ENCODE assay signal across 21 cellular contexts in genomic region chr11:100404907-100405306, GRCh38.
DNase-seq lines count a peak whose midpoint lies in the region; ATAC-seq and TF ChIP-seq lines count a peak whose summit lies in the region.
"Had no signal": no experiment of that assay in that cellular context is flagged by ENCODE, and none has a peak within 500 bp of the region (broad histone marks: within the 10 kb centered on the region; RNA-seq: fewer than 3 reads in every experiment).

No MANE protein-coding gene starts in this region.

- H4K8ac ChIP-seq in IMR-90 (ENCODE audit: low read depth in 2 of 2, low read length in 2 of 2) (peak overlapping the region; percentile 65 to 92; a peak in 3 of 4 replicates), mesendoderm (ENCODE audit: low read depth, low read length) (no peak overlapping the region)

- H3K79me2 ChIP-seq in mesendoderm (ENCODE audit: control insufficient read depth, insufficient read depth, low read length) = no peaks in the 10 kb centered on the region

- no peak for TF ChIP-seq CTCF in IMR-90 (conservative IDR thresholded peaks at IDR 0.05; ENCODE audit: low read depth, low read length)

- H3K23ac ChIP-seq in IMR-90 (ENCODE audit: low read depth, low read length) (peak overlapping the region; percentile 91; the same call in 1 of the 2 replicates), mesendoderm (ENCODE audit: low read length) (no peak overlapping the region)

- H3K4me1 ChIP-seq in IMR-90 (ENCODE audit: control insufficient read depth, insufficient read depth, low read length) (peaks cover 13% of the 10 kb centered on the region), mesendoderm (ENCODE audit: control insufficient read depth, low read depth, low read length) (peaks cover 3% of the 10 kb centered on the region)
- H3K4me1 ChIP-seq: SJCRH30 had no signal

- no peak for TF ChIP-seq POLR2A in IMR-90 (IDR thresholded peaks at IDR 0.05; ENCODE audit: low read depth, low read length)

- no peak for TF ChIP-seq RAD21 in IMR-90 (IDR thresholded peaks at IDR 0.05; ENCODE audit: low read length)

- no peaks in the 10 kb centered on the region for H4K20me1 ChIP-seq in IMR-90 (ENCODE audit: insufficient read depth, low read length)

- H2BK5ac ChIP-seq in IMR-90 (ENCODE audit: low read depth, low read length, poor library complexity, severe bottlenecking) (peak overlapping the region; percentile 97), mesendoderm (ENCODE audit: low read length) (peak overlapping the region; percentile 38)

- in situ Hi-C loops in IMR-90 (cut with MboI; ENCODE audit: low sequenced_read_pairs) = no loop called here
- in situ Hi-C loops in SK-MEL-5 (cut with HindIII; ENCODE audit: low pct_unique_long_range_greater_than_20kb, low sequenced_read_pairs) = no loop called here

- H3K9ac ChIP-seq in IMR-90 (ENCODE audit: low read depth, low read length) (no peak overlapping the region), mesendoderm (ENCODE audit: low read length) (no peak overlapping the region)

- H3K79me1 ChIP-seq in IMR-90 (ENCODE audit: low read depth in 1 of 2, low read length in 2 of 2) = no peaks in the 10 kb centered on the region
- H3K79me1 ChIP-seq in mesendoderm (ENCODE audit: low read length) = no peaks in the 10 kb centered on the region

- H3K4ac ChIP-seq in IMR-90 (ENCODE audit: low read depth, low read length) (peak overlapping the region; percentile 91), mesendoderm (ENCODE audit: low read depth, low read length) (no peak overlapping the region)

- intact Hi-C loops in IMR-90 (cut with micrococcal nuclease) = no loop called here

- H3K56ac ChIP-seq in IMR-90 (ENCODE audit: extremely low read depth, insufficient read depth, low read length) (peak overlapping the region; percentile 84; the same call in 1 of the 2 replicates), mesendoderm (ENCODE audit: low read length) (peak overlapping the region; percentile 3)

- H3K36me3 ChIP-seq in IMR-90 (ENCODE audit: control insufficient read depth, insufficient read depth, low read length) = no peaks in the 10 kb centered on the region
- H3K36me3 ChIP-seq in mesendoderm (ENCODE audit: control insufficient read depth, insufficient read depth, low read length) = no peaks in the 10 kb centered on the region
- H3K36me3 ChIP-seq: SJCRH30 had no signal

- peak overlapping the region; percentile 95 for H4K91ac ChIP-seq in IMR-90 (ENCODE audit: insufficient read depth, low read depth, low read length)

- WGBS in IMR-90 (ENCODE audit: extremely low coverage in 2 of 2, insufficient read length in 1 of 2), 2 experiments = 88% methylated on average over 7 of the region's 10 CpGs; no CpG with 5 or more reads in 1 of the 2 experiments
- no CpG with 5 or more reads among the region's 10 CpGs for WGBS in mesendoderm (ENCODE audit: extremely low coverage, insufficient coverage, low lambda C conversion rate)

- no peaks in the 10 kb centered on the region for H3K4me1 Mint-ChIP-seq in effector memory CD8-positive, alpha-beta T cell (ENCODE audit: low read depth in 2 of 2)
- no peaks in the 10 kb centered on the region for H3K4me1 Mint-ChIP-seq in T-helper 2 cell treated with Interferon-gamma antibody and Interleukin-4, amounts not matched to agents 5 μg/mL and 100 μg/mL, for 36 hours (ENCODE audit: low read depth)
- H3K4me1 Mint-ChIP-seq: CD4-positive, CD25-positive, alpha-beta regulatory T cell had no signal

- H3K4me2 ChIP-seq in IMR-90 (ENCODE audit: low read depth, low read length) (no peak overlapping the region), mesendoderm (ENCODE audit: low read length) (no peak overlapping the region)

- no TSS peak for BruUV-seq in IMR-90 (replicated peaks; lab: Mats Ljungman, UMichigan)

- dilution Hi-C loops in IMR-90 (cut with HindIII; ENCODE audit: low sequenced_read_pairs, unreplicated experiment) = no loop called here

- DNase-seq in IMR-90 = no peak
- peak; percentile 1 for DNase-seq in SK-MEL-5 (ENCODE audit: low read depth, low spot score)
- DNase-seq in mesendoderm = peak; percentile 23
- no peak for DNase-seq in NCI-H1048 (lab: John Stamatoyannopoulos, UW)
- DNase-seq in effector memory CD8-positive, alpha-beta T cell = no peak
- no peak for DNase-seq in activated CD4-positive, alpha-beta T cell treated with anti-CD3 and anti-CD28 coated beads for 1 hour
- no peak for DNase-seq in T-helper 2 cell treated with Interferon-gamma antibody and Interleukin-4, amounts not matched to agents 5 μg/mL and 100 μg/mL, for 36 hours (ENCODE audit: low spot score)
- DNase-seq: CD4-positive, CD25-positive, alpha-beta regulatory T cell; DND-41; HCEC 1CT; KBM-7; NCI-H1092 treated with DMSO at 0.1 percent for 48 hours; NCI-H146; NCI-H2029; NCI-H2227 treated with DMSO at 0.1 percent for 48 hours; NCI-H510A; NCI-H748 treated with DMSO at 0.1 percent for 48 hours; SJCRH30 had no signal

- H2BK15ac ChIP-seq in IMR-90 (ENCODE audit: low read depth, low read length) (peak overlapping the region; percentile 76; the same call in 2 of the 3 replicates), mesendoderm (replicated peaks; ENCODE audit: low read depth) (peak overlapping the region; percentile 14)

- H2BK20ac ChIP-seq in IMR-90 (ENCODE audit: low read depth, low read length) = peak overlapping the region; percentile 98

- H3K27ac ChIP-seq in IMR-90 (ENCODE audit: insufficient read depth, low read length) (peak overlapping the region; percentile 58; the same call in 1 of the 2 replicates), mesendoderm (ENCODE audit: low read depth, low read length) (no peak overlapping the region)
- H3K27ac ChIP-seq: HL-60, SJCRH30 had no signal

- no peaks in the 10 kb centered on the region for H3K27me3 ChIP-seq in IMR-90 (ENCODE audit: control insufficient read depth, insufficient read depth, low read length)
- H3K27me3 ChIP-seq in mesendoderm (ENCODE audit: insufficient read depth, low read length, poor library complexity) = no peaks in the 10 kb centered on the region
- H3K27me3 ChIP-seq: SJCRH30 had no signal

- no peaks in the 10 kb centered on the region for H3K27me3 Mint-ChIP-seq in effector memory CD8-positive, alpha-beta T cell
- H3K27me3 Mint-ChIP-seq in T-helper 2 cell treated with Interferon-gamma antibody and Interleukin-4, amounts not matched to agents 5 μg/mL and 100 μg/mL, for 36 hours (ENCODE audit: low read depth) = no peaks in the 10 kb centered on the region
- H3K27me3 Mint-ChIP-seq: CD4-positive, CD25-positive, alpha-beta regulatory T cell had no signal

- H2AK5ac ChIP-seq in IMR-90 (ENCODE audit: low read depth, low read length) (peak overlapping the region; percentile 53), mesendoderm (ENCODE audit: low read length) (no peak overlapping the region)

- POLR2A ChIA-PET in IMR-90 (lab: Charles Lee; ENCODE audit: unreplicated experiment) = no interaction called here

- peaks cover 9% of the 10 kb centered on the region; the same call in 1 of the 2 replicates for H3K9me1 ChIP-seq in IMR-90 (ENCODE audit: insufficient read depth, low read length)

- no peak overlapping the region for H3K4me3 Mint-ChIP-seq in effector memory CD8-positive, alpha-beta T cell
- no peak overlapping the region for H3K4me3 Mint-ChIP-seq in T-helper 2 cell treated with Interferon-gamma antibody and Interleukin-4, amounts not matched to agents 5 μg/mL and 100 μg/mL, for 36 hours
- H3K4me3 Mint-ChIP-seq: CD4-positive, CD25-positive, alpha-beta regulatory T cell had no signal

- ATAC-seq in IMR-90 (ENCODE audit: low read depth) = no peak
- ATAC-seq in effector memory CD8-positive, alpha-beta T cell (replicated peaks) = no peak
- ATAC-seq: GM12878, HepG2 had no signal

- H3K18ac ChIP-seq in IMR-90 (ENCODE audit: low read depth, low read length) (peak overlapping the region; percentile 99), mesendoderm (ENCODE audit: low read length) (no peak overlapping the region)

- no peak overlapping the region for H3K27ac Mint-ChIP-seq in effector memory CD8-positive, alpha-beta T cell
- H3K27ac Mint-ChIP-seq in T-helper 2 cell treated with Interferon-gamma antibody and Interleukin-4, amounts not matched to agents 5 μg/mL and 100 μg/mL, for 36 hours = no peak overlapping the region
- H3K27ac Mint-ChIP-seq: CD4-positive, CD25-positive, alpha-beta regulatory T cell had no signal

- H3K4me3 ChIP-seq in IMR-90 (ENCODE audit: insufficient read depth, low read depth, low read length) = no peak overlapping the region
- H3K4me3 ChIP-seq in mesendoderm (ENCODE audit: low read length) = no peak overlapping the region
- H3K4me3 ChIP-seq: GM12878, SJCRH30 had no signal

- H4K5ac ChIP-seq in IMR-90 (ENCODE audit: low read depth, low read length) (peak overlapping the region; percentile 90), mesendoderm (ENCODE audit: low read length) (no peak overlapping the region)

- H3K9me3 ChIP-seq in IMR-90 (ENCODE audit: control insufficient read depth, insufficient read depth, low read length) = peaks cover 8% of the 10 kb centered on the region
- H3K9me3 ChIP-seq: SJCRH30 had no signal

- CTCF ChIA-PET in IMR-90 (lab: Yijun Ruan, JAX) = no interaction called here

- H2AK9ac ChIP-seq in IMR-90 (replicated peaks; ENCODE audit: low read depth, low read length, poor library complexity) = peak overlapping the region; percentile 42

- peak overlapping the region; percentile 96 for H2BK120ac ChIP-seq in IMR-90 (ENCODE audit: low read depth, low read length)
- no peak overlapping the region for H2BK120ac ChIP-seq in mesendoderm (ENCODE audit: low read depth, low read length)

- peak overlapping the region; percentile 57 for H3K14ac ChIP-seq in IMR-90 (replicated peaks; ENCODE audit: low read depth, low read length)

- H3K9me3 Mint-ChIP-seq in effector memory CD8-positive, alpha-beta T cell = peaks cover 5 to 21% of the 10 kb centered on the region in 2 donors
- H3K9me3 Mint-ChIP-seq in T-helper 2 cell treated with Interferon-gamma antibody and Interleukin-4, amounts not matched to agents 5 μg/mL and 100 μg/mL, for 36 hours = peaks cover 38% of the 10 kb centered on the region

- no peaks in the 10 kb centered on the region for H3K36me3 Mint-ChIP-seq in effector memory CD8-positive, alpha-beta T cell (ENCODE audit: insufficient read depth)
- no peaks in the 10 kb centered on the region for H3K36me3 Mint-ChIP-seq in T-helper 2 cell treated with Interferon-gamma antibody and Interleukin-4, amounts not matched to agents 5 μg/mL and 100 μg/mL, for 36 hours (ENCODE audit: low read depth)
- H3K36me3 Mint-ChIP-seq: CD4-positive, CD25-positive, alpha-beta regulatory T cell had no signal

- peak overlapping the region; percentile 12 for H2AFZ ChIP-seq in IMR-90 (replicated peaks; ENCODE audit: low read length, poor library complexity)

TF ChIP-seq in IMR-90, 13 proteins besides CTCF, POLR2A, EP300 and RAD21:
- TF ChIP-seq, protein P1, sequence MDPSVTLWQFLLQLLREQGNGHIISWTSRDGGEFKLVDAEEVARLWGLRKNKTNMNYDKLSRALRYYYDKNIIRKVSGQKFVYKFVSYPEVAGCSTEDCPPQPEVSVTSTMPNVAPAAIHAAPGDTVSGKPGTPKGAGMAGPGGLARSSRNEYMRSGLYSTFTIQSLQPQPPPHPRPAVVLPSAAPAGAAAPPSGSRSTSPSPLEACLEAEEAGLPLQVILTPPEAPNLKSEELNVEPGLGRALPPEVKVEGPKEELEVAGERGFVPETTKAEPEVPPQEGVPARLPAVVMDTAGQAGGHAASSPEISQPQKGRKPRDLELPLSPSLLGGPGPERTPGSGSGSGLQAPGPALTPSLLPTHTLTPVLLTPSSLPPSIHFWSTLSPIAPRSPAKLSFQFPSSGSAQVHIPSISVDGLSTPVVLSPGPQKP (IDR thresholded peaks at IDR 0.05; ENCODE audit: borderline replicate concordance, low read depth, low read length) = no peak

Comparison
In these comparisons a context has a peak if more than half of its experiments do, and no peak if none do; other contexts are left out.
1. DNase-seq: peak in SK-MEL-5 (single experiment) and mesendoderm (single experiment); none in IMR-90 (single experiment), NCI-H1048 (single experiment), effector memory CD8-positive, alpha-beta T cell (0 of 3), activated CD4-positive, alpha-beta T cell treated with anti-CD3 and anti-CD28 coated beads for 1 hour (single experiment) and T-helper 2 cell treated with Interferon-gamma antibody and Interleukin-4, amounts not matched to agents 5 μg/mL and 100 μg/mL, for 36 hours (single experiment).